In genomic region chr12:53750812-53751335, GRCh38 we compare ENCODE assay signal across 8 cellular contexts.
A peak's percentile ranks its signal among the peaks of the same experiment; 100 is the strongest.
DNase-seq lines count a peak whose midpoint lies in the region; ATAC-seq lines count a peak whose summit lies in the region.

No MANE protein-coding gene starts in this region.

- H3K27me3 Mint-ChIP-seq in stimulated activated naive CD8-positive, alpha-beta T cell treated with anti-CD3 and anti-CD28 coated beads, Interleukin-15, Interleukin-2, amounts not matched to agents 100 ng/mL and 50 ng/mL, for 24 hours: peaks cover 18% of the 10 kb centered on the region

- no peaks in the 10 kb centered on the region for H3K36me3 Mint-ChIP-seq in stimulated activated naive CD8-positive, alpha-beta T cell treated with anti-CD3 and anti-CD28 coated beads, Interleukin-15, Interleukin-2, amounts not matched to agents 100 ng/mL and 50 ng/mL, for 24 hours (ENCODE audit: low read depth)

- H3K27me3 ChIP-seq in iPS-20b (ENCODE audit: insufficient read depth, low read length): peaks cover 98% of the 10 kb centered on the region

- H3K9me3 ChIP-seq in iPS-20b (ENCODE audit: insufficient read depth, low read depth, low read length): no peaks in the 10 kb centered on the region

- no peaks in the 10 kb centered on the region for H3K9me3 Mint-ChIP-seq in stimulated activated naive CD8-positive, alpha-beta T cell treated with anti-CD3 and anti-CD28 coated beads, Interleukin-15, Interleukin-2, amounts not matched to agents 100 ng/mL and 50 ng/mL, for 24 hours

- peak; percentile 32 for DNase-seq in DMS79 treated with DMSO at 0.1 percent for 48 hours (lab: John Stamatoyannopoulos, UW)
- DNase-seq in DMS79 (lab: John Stamatoyannopoulos, UW): no peak
- DNase-seq in activated effector memory CD4-positive, alpha-beta T cell treated with anti-CD3 and anti-CD28 coated beads, Interleukin-2, amount 50 U/mL, for 16 hours: peak; percentile 72
- no peak for DNase-seq in DMS153 (lab: John Stamatoyannopoulos, UW)

- peak overlapping the region; percentile 34 for H3K27ac Mint-ChIP-seq in stimulated activated naive CD8-positive, alpha-beta T cell treated with anti-CD3 and anti-CD28 coated beads, Interleukin-15, Interleukin-2, amounts not matched to agents 100 ng/mL and 50 ng/mL, for 24 hours

- H3K4me1 Mint-ChIP-seq in stimulated activated naive CD8-positive, alpha-beta T cell treated with anti-CD3 and anti-CD28 coated beads, Interleukin-15, Interleukin-2, amounts not matched to agents 100 ng/mL and 50 ng/mL, for 24 hours (ENCODE audit: low read depth): peaks cover 20% of the 10 kb centered on the region

- H3K4me3 Mint-ChIP-seq in stimulated activated naive CD8-positive, alpha-beta T cell treated with anti-CD3 and anti-CD28 coated beads, Interleukin-15, Interleukin-2, amounts not matched to agents 100 ng/mL and 50 ng/mL, for 24 hours: no peak overlapping the region

- H3K27ac ChIP-seq in iPS-20b (ENCODE audit: low read length): no peak overlapping the region

- H3K4me3 ChIP-seq in iPS-20b (ENCODE audit: low read length): peak overlapping the region; percentile 71

- H3K9ac ChIP-seq in iPS-20b (ENCODE audit: low read depth, low read length): no peak overlapping the region

- H3K4me1 ChIP-seq in iPS-20b (ENCODE audit: insufficient read depth, low read length): peaks cover 21% of the 10 kb centered on the region

- ATAC-seq in HG03521 (IDR thresholded peaks at IDR 0.05; ENCODE audit: unreplicated experiment) (peak; percentile 37), HG03378 (IDR thresholded peaks at IDR 0.05; ENCODE audit: unreplicated experiment) (no peak)

- no peaks in the 10 kb centered on the region for H3K36me3 ChIP-seq in iPS-20b (ENCODE audit: insufficient read depth, low read depth, low read length)

Comparison
In these comparisons a context has a peak if more than half of its experiments do, and no peak if none do; other contexts are left out.
1. DNase-seq: peak in DMS79 treated with DMSO at 0.1 percent for 48 hours (single experiment) and activated effector memory CD4-positive, alpha-beta T cell treated with anti-CD3 and anti-CD28 coated beads, Interleukin-2, amount 50 U/mL, for 16 hours (single experiment); none in DMS79 (single experiment) and DMS153 (single experiment).